In genomic region chr17:61462734-61463067, GRCh38 we compare ENCODE assay signal across 16 cellular contexts. TPM values are rescaled to one million over a fixed set of nuclear protein-coding genes. Genes with fewer than 3 reads are reported as not detected.
DNase-seq lines count a peak whose midpoint lies in the region; ATAC-seq and TF ChIP-seq lines count a peak whose summit lies in the region.
"Had no signal": no experiment of that assay in that cellular context is flagged by ENCODE, and none has a peak within 500 bp of the region (broad histone marks: within the 10 kb centered on the region; RNA-seq: fewer than 3 reads in every experiment).

No MANE protein-coding gene starts in this region.

- H3K4me1 Mint-ChIP-seq in chondrocyte (ENCODE audit: low read depth), result peaks cover 19% of the 10 kb centered on the region

- no peaks in the 10 kb centered on the region for H3K36me3 ChIP-seq in BLaER1 treated with 17β-estradiol and CSF1 and Interleukin-3, amounts not matched to agents 10 nM and 100 nM
- H3K36me3 ChIP-seq in neural cell (ENCODE audit: insufficient read depth, low read length), result no peaks in the 10 kb centered on the region
- H3K36me3 ChIP-seq: thoracic aorta had no signal

- H3K4me2 ChIP-seq in BLaER1 treated with 17β-estradiol and CSF1 and Interleukin-3, amounts not matched to agents 10 nM and 100 nM, result peak overlapping the region; percentile 74 to 91 (median 83); a peak in 17 of 22 replicates
- H3K4me2 ChIP-seq in neural cell (ENCODE audit: low read length), result no peak overlapping the region

- DNase-seq in D341Med (ENCODE audit: low spot score), result peak; percentile 41
- peak; percentile 35 for DNase-seq in chondrocyte (ENCODE audit: low spot score)
- no peak for DNase-seq in NCI-H82 treated with DMSO at 0.1 percent for 48 hours (lab: John Stamatoyannopoulos, UW; ENCODE audit: unreplicated experiment)
- no peak for DNase-seq in UCSD-AML1 (lab: John Stamatoyannopoulos, UW; ENCODE audit: unreplicated experiment)
- DNase-seq in stimulated activated CD4-positive, alpha-beta T cell treated with anti-CD3 and anti-CD28 coated beads, Interleukin-15, amount 100 ng/mL, for 24 hours, result no peak
- DNase-seq: activated CD4-positive, CD25-positive, alpha-beta regulatory T cell; effector CD8-positive, alpha-beta T cell; left ventricle myocardium superior; NCI-H1048; stimulated activated CD4-positive, alpha-beta T cell treated with anti-CD3 and anti-CD28 coated beads, Interleukin-1b, Interleukin-23, amount 100 ng/mL, for 48 hours had no signal

- H3F3A ChIP-seq in neural cell (ENCODE audit: insufficient read depth, low read length, poor library complexity, severe bottlenecking), result no peaks in the 10 kb centered on the region

- ATAC-seq in GM18519 (IDR thresholded peaks at IDR 0.05; ENCODE audit: low FRiP score, unreplicated experiment), result no peak
- ATAC-seq: left ventricle myocardium superior had no signal

- no peaks in the 10 kb centered on the region for H4K20me1 ChIP-seq in BLaER1 treated with 17β-estradiol and CSF1 and Interleukin-3, amounts not matched to agents 10 nM and 100 nM
- no peaks in the 10 kb centered on the region for H4K20me1 ChIP-seq in neural cell (ENCODE audit: insufficient read depth)

- no peaks in the 10 kb centered on the region for H3K9me2 ChIP-seq in neural cell (ENCODE audit: insufficient read depth, low read length)

- H3K27ac Mint-ChIP-seq in chondrocyte (ENCODE audit: unreplicated experiment), result no peak overlapping the region
- H3K27ac Mint-ChIP-seq: T-helper 1 cell treated with Interleukin-12 subunit alpha and Interleukin-12 subunit beta and Interleukin-4 antibody, amounts not matched to agents 30 μg/mL and 1 μg/mL, for 36 hours had no signal

- H3K36me3 Mint-ChIP-seq in chondrocyte (ENCODE audit: low read depth), result peaks cover 4% of the 10 kb centered on the region

- TF ChIP-seq EP300 in neural cell (conservative IDR thresholded peaks at IDR 0.05; ENCODE audit: poor library complexity, severe bottlenecking), result no peak

- no peak overlapping the region for H2AFZ ChIP-seq in neural cell (ENCODE audit: low read depth, low read length)

- no peak for TF ChIP-seq RAD21 in neural cell (conservative IDR thresholded peaks at IDR 0.05)

- no peaks in the 10 kb centered on the region for H3K79me2 ChIP-seq in neural cell (replicated peaks; ENCODE audit: insufficient read depth, low read length)

- H3K27me3 ChIP-seq in BLaER1 treated with 17β-estradiol and CSF1 and Interleukin-3, amounts not matched to agents 10 nM and 100 nM, result peaks cover 52 to 60% (median 57%) of the 10 kb centered on the region in 11 experiments
- peaks cover 75% of the 10 kb centered on the region for H3K27me3 ChIP-seq in neural cell (ENCODE audit: insufficient read depth, low read depth, low read length)

- H3K4me3 ChIP-seq in BLaER1 treated with 17β-estradiol and CSF1 and Interleukin-3, amounts not matched to agents 10 nM and 100 nM, result no peak overlapping the region
- H3K4me3 ChIP-seq in neural cell (ENCODE audit: low read length), result peak overlapping the region; percentile 58

- no peaks in the 10 kb centered on the region for H3K9me3 Mint-ChIP-seq in chondrocyte (ENCODE audit: low read depth)
- H3K9me3 Mint-ChIP-seq: T-helper 1 cell treated with Interleukin-12 subunit alpha and Interleukin-12 subunit beta and Interleukin-4 antibody, amounts not matched to agents 30 μg/mL and 1 μg/mL, for 36 hours had no signal

- peaks cover 64% of the 10 kb centered on the region for H3K27me3 Mint-ChIP-seq in chondrocyte (ENCODE audit: low read depth)

- TF ChIP-seq CTCF in chondrocyte (IDR thresholded peaks at IDR 0.05) (no peak), neural cell (IDR thresholded peaks at IDR 0.05; ENCODE audit: poor library complexity, severe bottlenecking) (no peak)

- no peak overlapping the region for H3K4me3 Mint-ChIP-seq in chondrocyte (ENCODE audit: unreplicated experiment)
- H3K4me3 Mint-ChIP-seq: T-helper 1 cell treated with Interleukin-12 subunit alpha and Interleukin-12 subunit beta and Interleukin-4 antibody, amounts not matched to agents 30 μg/mL and 1 μg/mL, for 36 hours had no signal

- H3K27ac ChIP-seq in BLaER1 treated with 17β-estradiol and CSF1 and Interleukin-3, amounts not matched to agents 10 nM and 100 nM, result no peak overlapping the region
- no peak overlapping the region for H3K27ac ChIP-seq in neural cell (ENCODE audit: low read length)
- H3K27ac ChIP-seq: C4-2B, thoracic aorta had no signal

- H3K9me3 ChIP-seq in BLaER1 treated with 17β-estradiol and CSF1 and Interleukin-3, amounts not matched to agents 10 nM and 100 nM (replicated peaks in 1 of 11), result peaks cover 0 to 7% (median 1%) of the 10 kb centered on the region in 11 experiments; a peak in 13 of 22 replicates
- H3K9me3 ChIP-seq in neural cell (ENCODE audit: low read length), result peaks cover 3% of the 10 kb centered on the region
- H3K9me3 ChIP-seq: thoracic aorta had no signal

- H3K4me1 ChIP-seq in BLaER1 treated with 17β-estradiol and CSF1 and Interleukin-3, amounts not matched to agents 10 nM and 100 nM, result peaks cover 14 to 33% (median 22%) of the 10 kb centered on the region in 10 experiments

- no peak overlapping the region for H3K9ac ChIP-seq in BLaER1 treated with 17β-estradiol and CSF1 and Interleukin-3, amounts not matched to agents 10 nM and 100 nM
- H3K9ac ChIP-seq in neural cell (ENCODE audit: low read length), result no peak overlapping the region

TF ChIP-seq in neural cell, 6 proteins besides CTCF, POLR2A, EP300 and RAD21:
- no peak for TF ChIP-seq EZH2 (IDR thresholded peaks at IDR 0.05; ENCODE audit: borderline replicate concordance, insufficient read depth, low read length, poor library complexity, severe bottlenecking)
- no peak for TF ChIP-seq SMC3 (conservative IDR thresholded peaks at IDR 0.05; ENCODE audit: poor library complexity)
- TF ChIP-seq MXI1 (conservative IDR thresholded peaks at IDR 0.05; ENCODE audit: poor library complexity, severe bottlenecking), result no peak
- TF ChIP-seq TAF1 (IDR thresholded peaks at IDR 0.05; ENCODE audit: low read depth), result no peak
- no peak for TF ChIP-seq REST (IDR thresholded peaks at IDR 0.05; ENCODE audit: borderline replicate concordance)
- TF ChIP-seq POLR2AphosphoS5 (IDR thresholded peaks at IDR 0.05), result no peak

RNA-seq across cellular contexts. Expression of gene TBX4, which starts 10.5 kb away (rescaled TPM):
- not detected in 3 replicates for total RNA-seq in chondrocyte
- polyA plus RNA-seq in neural cell, result not detected in 2 replicates
- polyA minus RNA-seq in neural cell, result not detected in 2 replicates
- total RNA-seq: left ventricle myocardium superior, thoracic aorta had no signal

Comparison
In these comparisons a context has a peak if more than half of its experiments do, and no peak if none do; other contexts are left out.
1. DNase-seq: peak in D341Med (single experiment) and chondrocyte (single experiment); none in NCI-H82 treated with DMSO at 0.1 percent for 48 hours (single experiment), UCSD-AML1 (single experiment) and stimulated activated CD4-positive, alpha-beta T cell treated with anti-CD3 and anti-CD28 coated beads, Interleukin-15, amount 100 ng/mL, for 24 hours (single experiment).